ENCODE assay signal across 12 cellular contexts in genomic region chr15:68794307-68794706, GRCh38. TPM values are rescaled to one million over a fixed set of nuclear protein-coding genes. Genes with fewer than 3 reads are reported as not detected.
DNase-seq lines count a peak whose midpoint lies in the region; FAIRE-seq and TF ChIP-seq lines count a peak whose summit lies in the region.
"Had no signal": no experiment of that assay in that cellular context is flagged by ENCODE, and none has a peak within 500 bp of the region (broad histone marks: within the 10 kb centered on the region; RNA-seq: fewer than 3 reads in every experiment).

No MANE protein-coding gene starts in this region.

- H3K9ac ChIP-seq in BLaER1 treated with 17β-estradiol and CSF1 and Interleukin-3, amounts not matched to agents 10 nM and 100 nM: peak overlapping the region in 9 of 11 experiments; percentile 52 to 66 (median 58); a peak in 5 of 22 replicates
- H3K9ac ChIP-seq in OCI-LY3 (ENCODE audit: low read length): peak overlapping the region; percentile 47

- H3K79me2 ChIP-seq in OCI-LY3 (ENCODE audit: low read length) (peaks cover 100% of the 10 kb centered on the region), osteoblast (ENCODE audit: insufficient read depth, low read length) (peaks cover 81% of the 10 kb centered on the region)

- peak overlapping the region; percentile 17 to 66 (median 55); a peak in 16 of 22 replicates for H3K27ac ChIP-seq in BLaER1 treated with 17β-estradiol and CSF1 and Interleukin-3, amounts not matched to agents 10 nM and 100 nM
- H3K27ac ChIP-seq in OCI-LY3 (ENCODE audit: low read length) (peak overlapping the region; percentile 67), epithelial cell of prostate (peak overlapping the region; percentile 7), osteoblast (ENCODE audit: low read depth, low read length) (no peak overlapping the region), small intestine (ENCODE audit: low read depth in 1 of 2, low read length in 1 of 2) (peak overlapping the region in 1 of 2 donors; percentile 76)

- peaks cover 99 to 100% (median 100%) of the 10 kb centered on the region in 11 experiments for H4K20me1 ChIP-seq in BLaER1 treated with 17β-estradiol and CSF1 and Interleukin-3, amounts not matched to agents 10 nM and 100 nM
- H4K20me1 ChIP-seq in OCI-LY3 (ENCODE audit: insufficient read depth, low read length): peaks cover 100% of the 10 kb centered on the region
- H4K20me1 ChIP-seq in osteoblast (ENCODE audit: insufficient read depth, low read length): peaks cover 41% of the 10 kb centered on the region

- 61 to 71% (median 63%) methylated on average over 4 of the region's 4 CpGs for WGBS in small intestine, 3 donors

- in situ Hi-C loops in KBM-7 (cut with MboI; ENCODE audit: low pct_unique_long_range_greater_than_20kb, low sequenced_read_pairs): no loop called here

- peak overlapping the region in 2 of 10 experiments; percentile 16 to 23; a peak in 1 of 20 replicates for H3K4me3 ChIP-seq in BLaER1 treated with 17β-estradiol and CSF1 and Interleukin-3, amounts not matched to agents 10 nM and 100 nM
- H3K4me3 ChIP-seq in OCI-LY3 (ENCODE audit: low read length) (peak overlapping the region; percentile 70), osteoblast (ENCODE audit: insufficient read depth, low read length) (no peak overlapping the region), small intestine (ENCODE audit: low read depth in 1 of 2, low read length in 2 of 2) (no peak overlapping the region)

- H3K4me1 ChIP-seq in BLaER1 treated with 17β-estradiol and CSF1 and Interleukin-3, amounts not matched to agents 10 nM and 100 nM: peaks cover 99 to 100% (median 100%) of the 10 kb centered on the region in 10 experiments
- H3K4me1 ChIP-seq in OCI-LY3 (ENCODE audit: low read length): peaks cover 99% of the 10 kb centered on the region
- peaks cover 21% of the 10 kb centered on the region for H3K4me1 ChIP-seq in osteoblast (ENCODE audit: insufficient read depth, low read length)
- H3K4me1 ChIP-seq in small intestine (ENCODE audit: control insufficient read depth in 2 of 2, insufficient read depth in 1 of 2, low read depth in 1 of 2, low read length in 1 of 2): peaks cover 11 to 48% of the 10 kb centered on the region in 2 donors

- H3K36me3 ChIP-seq in BLaER1 treated with 17β-estradiol and CSF1 and Interleukin-3, amounts not matched to agents 10 nM and 100 nM: peaks cover 0 to 63% (median 28%) of the 10 kb centered on the region in 11 experiments; a peak in 14 of 22 replicates
- peaks cover 41% of the 10 kb centered on the region for H3K36me3 ChIP-seq in OCI-LY3 (replicated peaks; ENCODE audit: low read depth, low read length)
- no peaks in the 10 kb centered on the region for H3K36me3 ChIP-seq in osteoblast (ENCODE audit: insufficient read depth, low read length)
- H3K36me3 ChIP-seq in small intestine (ENCODE audit: control insufficient read depth in 2 of 2, insufficient read depth in 2 of 2, low read length in 2 of 2): no peaks in the 10 kb centered on the region

- no peak overlapping the region for H2AFZ ChIP-seq in OCI-LY3 (ENCODE audit: low read depth, low read length)
- no peak overlapping the region for H2AFZ ChIP-seq in osteoblast (ENCODE audit: low read length)

- FAIRE-seq in small intestine (lab: Jason Lieb, UNC): no peak
- FAIRE-seq: colon had no signal

- peak overlapping the region; percentile 80 to 97 (median 91) for H3K4me2 ChIP-seq in BLaER1 treated with 17β-estradiol and CSF1 and Interleukin-3, amounts not matched to agents 10 nM and 100 nM
- peak overlapping the region; percentile 93 for H3K4me2 ChIP-seq in OCI-LY3 (ENCODE audit: low read length)
- peak overlapping the region; percentile 72 for H3K4me2 ChIP-seq in osteoblast (ENCODE audit: insufficient read depth, low read length)

- H3K27me3 ChIP-seq in BLaER1 treated with 17β-estradiol and CSF1 and Interleukin-3, amounts not matched to agents 10 nM and 100 nM: no peaks in the 10 kb centered on the region
- no peaks in the 10 kb centered on the region for H3K27me3 ChIP-seq in OCI-LY3 (ENCODE audit: low read depth, low read length)
- H3K27me3 ChIP-seq in osteoblast (ENCODE audit: insufficient read depth, low read length): no peaks in the 10 kb centered on the region
- no peaks in the 10 kb centered on the region for H3K27me3 ChIP-seq in small intestine (ENCODE audit: control insufficient read depth in 2 of 2, insufficient read depth in 2 of 2, low read length in 2 of 2)

- no peak for TF ChIP-seq CTCF in OCI-LY3 (IDR thresholded peaks at IDR 0.05; ENCODE audit: low read depth, low read length)
- TF ChIP-seq CTCF in osteoblast (IDR thresholded peaks at IDR 0.05; ENCODE audit: extremely low read depth, low read depth, low read length): no peak

- no peaks in the 10 kb centered on the region for H3K9me3 ChIP-seq in BLaER1 treated with 17β-estradiol and CSF1 and Interleukin-3, amounts not matched to agents 10 nM and 100 nM (replicated peaks in 1 of 11)
- H3K9me3 ChIP-seq in OCI-LY3 (ENCODE audit: insufficient read depth, low read length) (no peaks in the 10 kb centered on the region), osteoblast (ENCODE audit: low read depth, low read length) (no peaks in the 10 kb centered on the region), small intestine (ENCODE audit: control insufficient read depth, low read depth) (no peaks in the 10 kb centered on the region)

- DNase-seq in epithelial cell of prostate (ENCODE audit: low read depth, low spot score) (no peak), osteoblast (ENCODE audit: insufficient read length, low spot score, missing footprints) (no peak), HPDE6-E6E7 (ENCODE audit: extremely low spot score) (no peak), iPS-NIHi11 (ENCODE audit: low spot score) (no peak), small intestine (no peak), KBM-7 (no peak)
- DNase-seq: COR-L47; IMR-90; stimulated activated naive CD4-positive, alpha-beta T cell had no signal

RNA-seq across cellular contexts. Expression of gene ANP32A, which starts 26.4 kb away (rescaled TPM):
- 27.4 and 29.7 TPM in 2 replicates for total RNA-seq in osteoblast
- polyA plus RNA-seq in small intestine: 100 to 1,000 TPM in 1 of 3 donors, 10 to 100 TPM in 2; 56.2 to 147 (median 58.8) TPM
